8 cellular contexts compared by ENCODE assay signal in genomic region chr7:112448891-112449290, GRCh38. TPM values are rescaled to one million over a fixed set of nuclear protein-coding genes. Genes with fewer than 3 reads are reported as not detected.
DNase-seq lines count a peak whose midpoint lies in the region; ATAC-seq, FAIRE-seq and TF ChIP-seq lines count a peak whose summit lies in the region.
"Had no signal": no experiment of that assay in that cellular context is flagged by ENCODE, and none has a peak within 500 bp of the region (broad histone marks: within the 10 kb centered on the region; RNA-seq: fewer than 3 reads in every experiment).

No MANE protein-coding gene starts in this region.

- H3K27ac ChIP-seq in HCT116 (ENCODE audit: low read depth, low read length) (peak overlapping the region; percentile 45; the same call in 1 of the 2 replicates), small intestine (ENCODE audit: low read depth in 1 of 2, low read length in 1 of 2) (peak overlapping the region; percentile 71 to 72)

- RAD21 ChIA-PET in HCT116 (lab: Charles Lee; ENCODE audit: low non-redundant PET in 1 of 2, low total read pairs in 2 of 2, uncharacterized antibody in 2 of 2, unreplicated experiment in 2 of 2), result no interaction called here

- no TSS peak for BruUV-seq in HCT116 (replicated peaks; lab: Mats Ljungman, UMichigan)

- DNase-seq in HCT116 (ENCODE audit: low read depth, low spot score) (no peak), T-helper 17 cell (no peak), small intestine (no peak), mesenteric fat pad (ENCODE audit: low spot score) (no peak), GM19239 (ENCODE audit: insufficient read length, low spot score) (no peak), KBM-7 (no peak)

- no peak for TF ChIP-seq RAD21 in HCT116 (IDR thresholded peaks at IDR 0.05; ENCODE audit: low read depth)

- peaks cover 7% of the 10 kb centered on the region for H3K36me3 Mint-ChIP-seq in T-helper 17 cell (ENCODE audit: low read depth)

- intact Hi-C loops in HCT116 (cut with micrococcal nuclease), result no loop called here

- TF ChIP-seq CTCF in HCT116 (IDR thresholded peaks at IDR 0.05 in 2 of 3, conservative IDR thresholded peaks at IDR 0.05 in 1 of 3; ENCODE audit: borderline replicate concordance in 1 of 3, insufficient read depth in 1 of 3, low read depth in 2 of 3, low read length in 2 of 3), result no peak

- peak overlapping the region; percentile 2 for H2AFZ ChIP-seq in HCT116 (ENCODE audit: low read depth, low read length, poor library complexity, severe bottlenecking)

- no peaks in the 10 kb centered on the region for H3K9me3 ChIP-seq in HCT116 (ENCODE audit: control insufficient read depth in 1 of 2, insufficient read depth in 1 of 2, low read depth in 1 of 2, low read length in 2 of 2)
- H3K9me3 ChIP-seq in T-helper 17 cell (ENCODE audit: control insufficient read depth, low read length, poor library complexity, severe bottlenecking), result no peaks in the 10 kb centered on the region
- no peaks in the 10 kb centered on the region for H3K9me3 ChIP-seq in iPS-15b (ENCODE audit: control insufficient read depth, insufficient read depth, low read length)
- H3K9me3 ChIP-seq in small intestine (ENCODE audit: control insufficient read depth, low read depth), result no peaks in the 10 kb centered on the region

- H3K27me3 ChIP-seq in HCT116 (ENCODE audit: insufficient read depth, low read length), result no peaks in the 10 kb centered on the region
- no peaks in the 10 kb centered on the region for H3K27me3 ChIP-seq in iPS-15b (ENCODE audit: control insufficient read depth, insufficient read depth, low read length)
- no peaks in the 10 kb centered on the region for H3K27me3 ChIP-seq in small intestine (ENCODE audit: control insufficient read depth in 2 of 2, insufficient read depth in 2 of 2, low read length in 2 of 2)

- peaks cover 35% of the 10 kb centered on the region for H3K79me2 ChIP-seq in HCT116 (ENCODE audit: insufficient read depth, low read length)

- 20 to 52% (median 34%) methylated on average over 3 of the region's 3 CpGs for WGBS in small intestine, 3 donors

- POLR2A ChIA-PET in HCT116 (lab: Charles Lee), result interaction anchor here (2.9 kb wide), 1 partner anchor 28 kb away, joined by 27 read pairs; no protein-coding TSS in a partner anchor

- no peak for FAIRE-seq in small intestine (lab: Jason Lieb, UNC)
- FAIRE-seq in GM19239 (lab: Jason Lieb, UNC), result no peak
- FAIRE-seq: endometrium had no signal

- H3K27me3 Mint-ChIP-seq in T-helper 17 cell, result no peaks in the 10 kb centered on the region

- H4K20me1 ChIP-seq in HCT116 (ENCODE audit: insufficient read depth), result no peaks in the 10 kb centered on the region

- ATAC-seq in HCT116, result no peak
- ATAC-seq in T-helper 17 cell, result no peak

- CTCF ChIA-PET in HCT116 (lab: Charles Lee), result no interaction called here

- H3K4me3 Mint-ChIP-seq in T-helper 17 cell, result peak overlapping the region; percentile 100

- no peak for TF ChIP-seq POLR2A in HCT116 (IDR thresholded peaks at IDR 0.05; ENCODE audit: borderline replicate concordance, extremely low read depth, insufficient read depth, insufficient read length)

- H3K4me2 ChIP-seq in HCT116 (ENCODE audit: low read length), result peak overlapping the region; percentile 90

- H3K9ac ChIP-seq in HCT116 (ENCODE audit: low read length) (no peak overlapping the region), iPS-15b (ENCODE audit: low read depth, low read length) (no peak overlapping the region)

- H3K36me3 ChIP-seq in HCT116 (ENCODE audit: control insufficient read depth in 1 of 2, insufficient read depth in 2 of 2, low read length in 2 of 2) (no peaks in the 10 kb centered on the region), iPS-15b (ENCODE audit: control insufficient read depth, insufficient read depth, low read length) (no peaks in the 10 kb centered on the region), small intestine (ENCODE audit: control insufficient read depth in 2 of 2, insufficient read depth in 2 of 2, low read length in 2 of 2) (no peaks in the 10 kb centered on the region)

- in situ Hi-C loops in KBM-7 (cut with MboI; ENCODE audit: low pct_unique_long_range_greater_than_20kb, low sequenced_read_pairs), result no loop called here

- H3K4me1 Mint-ChIP-seq in T-helper 17 cell, result peaks cover 39% of the 10 kb centered on the region

- peak overlapping the region; percentile 99 for H3K27ac Mint-ChIP-seq in T-helper 17 cell

- H3K4me1 ChIP-seq in HCT116 (ENCODE audit: control insufficient read depth in 1 of 2, insufficient read depth in 2 of 2, low read length in 2 of 2) (peaks cover 18 to 32% of the 10 kb centered on the region in 2 experiments), iPS-15b (ENCODE audit: control insufficient read depth, insufficient read depth, low read length) (peaks cover 2% of the 10 kb centered on the region), small intestine (ENCODE audit: control insufficient read depth in 2 of 2, insufficient read depth in 1 of 2, low read depth in 1 of 2, low read length in 1 of 2) (peaks cover 0 to 9% of the 10 kb centered on the region in 2 donors)

- peak overlapping the region in 1 of 2 experiments; percentile 97; a peak in 2 of 4 replicates for H3K4me3 ChIP-seq in HCT116 (replicated peaks in 1 of 2; ENCODE audit: low read depth in 1 of 2, low read length in 2 of 2)
- peak overlapping the region; percentile 95 for H3K4me3 ChIP-seq in iPS-15b (ENCODE audit: low read depth, low read length)
- no peak overlapping the region for H3K4me3 ChIP-seq in small intestine (ENCODE audit: low read depth in 1 of 2, low read length in 2 of 2)

- no peaks in the 10 kb centered on the region for H3K9me2 ChIP-seq in HCT116 (ENCODE audit: insufficient read depth)

TF ChIP-seq in HCT116, 20 proteins besides CTCF, POLR2A, EP300 and RAD21:
- TF ChIP-seq, protein P1, sequence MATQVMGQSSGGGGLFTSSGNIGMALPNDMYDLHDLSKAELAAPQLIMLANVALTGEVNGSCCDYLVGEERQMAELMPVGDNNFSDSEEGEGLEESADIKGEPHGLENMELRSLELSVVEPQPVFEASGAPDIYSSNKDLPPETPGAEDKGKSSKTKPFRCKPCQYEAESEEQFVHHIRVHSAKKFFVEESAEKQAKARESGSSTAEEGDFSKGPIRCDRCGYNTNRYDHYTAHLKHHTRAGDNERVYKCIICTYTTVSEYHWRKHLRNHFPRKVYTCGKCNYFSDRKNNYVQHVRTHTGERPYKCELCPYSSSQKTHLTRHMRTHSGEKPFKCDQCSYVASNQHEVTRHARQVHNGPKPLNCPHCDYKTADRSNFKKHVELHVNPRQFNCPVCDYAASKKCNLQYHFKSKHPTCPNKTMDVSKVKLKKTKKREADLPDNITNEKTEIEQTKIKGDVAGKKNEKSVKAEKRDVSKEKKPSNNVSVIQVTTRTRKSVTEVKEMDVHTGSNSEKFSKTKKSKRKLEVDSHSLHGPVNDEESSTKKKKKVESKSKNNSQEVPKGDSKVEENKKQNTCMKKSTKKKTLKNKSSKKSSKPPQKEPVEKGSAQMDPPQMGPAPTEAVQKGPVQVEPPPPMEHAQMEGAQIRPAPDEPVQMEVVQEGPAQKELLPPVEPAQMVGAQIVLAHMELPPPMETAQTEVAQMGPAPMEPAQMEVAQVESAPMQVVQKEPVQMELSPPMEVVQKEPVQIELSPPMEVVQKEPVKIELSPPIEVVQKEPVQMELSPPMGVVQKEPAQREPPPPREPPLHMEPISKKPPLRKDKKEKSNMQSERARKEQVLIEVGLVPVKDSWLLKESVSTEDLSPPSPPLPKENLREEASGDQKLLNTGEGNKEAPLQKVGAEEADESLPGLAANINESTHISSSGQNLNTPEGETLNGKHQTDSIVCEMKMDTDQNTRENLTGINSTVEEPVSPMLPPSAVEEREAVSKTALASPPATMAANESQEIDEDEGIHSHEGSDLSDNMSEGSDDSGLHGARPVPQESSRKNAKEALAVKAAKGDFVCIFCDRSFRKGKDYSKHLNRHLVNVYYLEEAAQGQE (IDR thresholded peaks at IDR 0.05; ENCODE audit: low read depth), result no peak
- TF ChIP-seq EZH2 (IDR thresholded peaks at IDR 0.05) (no peak), EGR1 (IDR thresholded peaks at IDR 0.05; ENCODE audit: low read depth) (no peak), SIN3A (IDR thresholded peaks at IDR 0.05; ENCODE audit: low read depth) (no peak), FOSL1 (IDR thresholded peaks at IDR 0.05; ENCODE audit: low read depth) (no peak), SRF (IDR thresholded peaks at IDR 0.05; ENCODE audit: low read depth) (no peak)
- TF ChIP-seq, protein P2, sequence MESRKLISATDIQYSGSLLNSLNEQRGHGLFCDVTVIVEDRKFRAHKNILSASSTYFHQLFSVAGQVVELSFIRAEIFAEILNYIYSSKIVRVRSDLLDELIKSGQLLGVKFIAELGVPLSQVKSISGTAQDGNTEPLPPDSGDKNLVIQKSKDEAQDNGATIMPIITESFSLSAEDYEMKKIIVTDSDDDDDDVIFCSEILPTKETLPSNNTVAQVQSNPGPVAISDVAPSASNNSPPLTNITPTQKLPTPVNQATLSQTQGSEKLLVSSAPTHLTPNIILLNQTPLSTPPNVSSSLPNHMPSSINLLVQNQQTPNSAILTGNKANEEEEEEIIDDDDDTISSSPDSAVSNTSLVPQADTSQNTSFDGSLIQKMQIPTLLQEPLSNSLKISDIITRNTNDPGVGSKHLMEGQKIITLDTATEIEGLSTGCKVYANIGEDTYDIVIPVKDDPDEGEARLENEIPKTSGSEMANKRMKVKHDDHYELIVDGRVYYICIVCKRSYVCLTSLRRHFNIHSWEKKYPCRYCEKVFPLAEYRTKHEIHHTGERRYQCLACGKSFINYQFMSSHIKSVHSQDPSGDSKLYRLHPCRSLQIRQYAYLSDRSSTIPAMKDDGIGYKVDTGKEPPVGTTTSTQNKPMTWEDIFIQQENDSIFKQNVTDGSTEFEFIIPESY (IDR thresholded peaks at IDR 0.05; ENCODE audit: extremely low read depth, insufficient replicate concordance, low read length), result no peak

RNA-seq across cellular contexts. Expression of gene IFRD1, which starts 1.4 kb away (rescaled TPM):
- total RNA-seq in HCT116 (2021; ENCODE audit: unreplicated experiment) (43.6 TPM), T-helper 17 cell (100 to 1,000 TPM; 269 to 276 TPM), mesenteric fat pad (82.6 TPM)
- 17.2 and 26.3 TPM in 2 replicates for polyA plus RNA-seq in HCT116 (2012)
- 10 to 100 TPM; 41.9 to 58.4 (median 49.0) TPM for polyA plus RNA-seq in small intestine

RNA-seq across cellular contexts. Expression of gene LSMEM1, which starts 31.9 kb away (rescaled TPM):
- total RNA-seq in HCT116 (2021; ENCODE audit: unreplicated experiment) (1.6 TPM), T-helper 17 cell (1 to 10 TPM; 7.5 to 8.9 TPM), mesenteric fat pad (2.4 TPM)
- 0.25 and 0.26 TPM in 2 replicates for polyA plus RNA-seq in HCT116 (2012)
- 10 to 100 TPM in 1 of 3 donors, 1 to 10 TPM in 2; 1.7 to 38.2 (median 6.2) TPM for polyA plus RNA-seq in small intestine
